In genomic region chr2:103847276-103847675, GRCh38 we compare ENCODE assay signal across 27 cellular contexts.
"Had no signal": no experiment of that assay in that cellular context is flagged by ENCODE, and none has a peak within 500 bp of the region (broad histone marks: within the 10 kb centered on the region; RNA-seq: fewer than 3 reads in every experiment).

No MANE protein-coding gene starts in this region.

- H3K4me3 Mint-ChIP-seq: dendritic cell treated with granulocyte-macrophage colony-stimulating factor and Interleukin-4, amounts not matched to agents 40 ng/mL and 50 ng/mL, for 4 days; effector memory CD8-positive, alpha-beta T cell; endodermal cell; immature natural killer cell; memory B cell had no signal

- H3K4me1 Mint-ChIP-seq: endodermal cell, immature natural killer cell, memory B cell had no signal

- H3K4me1 ChIP-seq: colonic mucosa, esophagus squamous epithelium, gastrocnemius medialis, heart left ventricle, left lung had no signal

- FAIRE-seq: endometrium, keratinocyte had no signal

- H3K79me2 ChIP-seq: hepatocyte had no signal

- H3K27ac ChIP-seq: colonic mucosa, epithelial cell of prostate, esophagus squamous epithelium, gastrocnemius medialis, heart left ventricle, hepatocyte, left lung had no signal

- ATAC-seq: effector memory CD8-positive, alpha-beta T cell; esophagus mucosa; gastrocnemius medialis; heart left ventricle; left cardiac atrium; left lung; left ventricle myocardium superior had no signal

- H3K36me3 ChIP-seq: colonic mucosa, esophagus squamous epithelium, gastrocnemius medialis, heart left ventricle, left lung had no signal

- H3K4me2 ChIP-seq: hepatocyte had no signal

- H3K27ac Mint-ChIP-seq: dendritic cell treated with granulocyte-macrophage colony-stimulating factor and Interleukin-4, amounts not matched to agents 40 ng/mL and 50 ng/mL, for 4 days; effector memory CD8-positive, alpha-beta T cell; endodermal cell; immature natural killer cell; memory B cell had no signal

- H3K9me3 ChIP-seq: colonic mucosa, esophagus squamous epithelium, gastrocnemius medialis had no signal

- H3K27me3 ChIP-seq: colonic mucosa, esophagus squamous epithelium, gastrocnemius medialis, heart left ventricle, hepatocyte, left lung had no signal

- H3K4me3 ChIP-seq: colonic mucosa, esophagus squamous epithelium, gastrocnemius medialis, heart left ventricle, hepatocyte, left lung, lung had no signal

- H3K36me3 Mint-ChIP-seq: memory B cell had no signal

- H2AFZ ChIP-seq: hepatocyte had no signal

- DNase-seq: colonic mucosa; cortex of kidney; effector CD8-positive, alpha-beta T cell; effector memory CD8-positive, alpha-beta T cell; endodermal cell; erythroblast; esophagus squamous epithelium; foreskin fibroblast; foreskin melanocyte; gastrocnemius medialis; heart left ventricle; hypothalamus; immature natural killer cell; left cardiac atrium; left lung; left ventricle myocardium superior; mammary epithelial cell; mesendoderm; midbrain had no signal

- H3K27me3 Mint-ChIP-seq: dendritic cell treated with granulocyte-macrophage colony-stimulating factor and Interleukin-4, amounts not matched to agents 40 ng/mL and 50 ng/mL, for 4 days; effector memory CD8-positive, alpha-beta T cell; memory B cell had no signal
